In genomic region chr20:39117486-39117885, GRCh38 we compare ENCODE assay signal across 1 cellular context.
TF ChIP-seq lines count a peak whose summit lies in the region.

No MANE protein-coding gene starts in this region.

TF ChIP-seq in A549, 52 proteins besides CTCF, POLR2A, EP300 and RAD21 (continued from another document):
- TF ChIP-seq MAX (IDR thresholded peaks at IDR 0.05), result peak; percentile 52; the same call in 1 of the 2 replicates
- no peak for TF ChIP-seq ELK1 (IDR thresholded peaks at IDR 0.05; ENCODE audit: low read depth, low read length)
- TF ChIP-seq USF2 (IDR thresholded peaks at IDR 0.05), result no peak
